ENCODE assay signal across 10 cellular contexts in genomic region chr5:38540348-38540747, GRCh38.
A peak's percentile ranks its signal among the peaks of the same experiment; 100 is the strongest.
DNase-seq lines count a peak whose midpoint lies in the region; ATAC-seq lines count a peak whose summit lies in the region.
"Had no signal": no experiment of that assay in that cellular context is flagged by ENCODE, and none has a peak within 500 bp of the region (broad histone marks: within the 10 kb centered on the region; RNA-seq: fewer than 3 reads in every experiment).

No MANE protein-coding gene starts in this region.

- DNase-seq in C1 segment of cervical spinal cord (lab: John Stamatoyannopoulos, UW): peak in 9 of 14 donors; percentile 3 to 51 (median 29)
- peak; percentile 99 for DNase-seq in NCI-H2107 treated with DMSO at 0.1 percent for 48 hours (lab: John Stamatoyannopoulos, UW; ENCODE audit: unreplicated experiment)
- peak in 49 of 58 donors; percentile 6 to 78 (median 41) for DNase-seq in anterior cingulate cortex (lab: John Stamatoyannopoulos, UW)
- peak; percentile 88 for DNase-seq in medulla oblongata (ENCODE audit: extremely low spot score)
- no peak for DNase-seq in stimulated activated CD8-positive, alpha-beta memory T cell treated with anti-CD3 and anti-CD28 coated beads, Interleukin-4, amount 100 ng/mL, for 48 hours
- no peak for DNase-seq in foreskin melanocyte
- no peak for DNase-seq in NOMO-1 (lab: John Stamatoyannopoulos, UW; ENCODE audit: unreplicated experiment in 2 of 2)
- DNase-seq: brain microvascular endothelial cell, RPMI8226 had no signal

- no peak for ATAC-seq in GM18519 (IDR thresholded peaks at IDR 0.05; ENCODE audit: low FRiP score, unreplicated experiment)

Comparison
In these comparisons a context has a peak if more than half of its experiments do, and no peak if none do; other contexts are left out.
1. DNase-seq: peak in C1 segment of cervical spinal cord (9 of 14), NCI-H2107 treated with DMSO at 0.1 percent for 48 hours (single experiment), anterior cingulate cortex (49 of 58) and medulla oblongata (single experiment); none in stimulated activated CD8-positive, alpha-beta memory T cell treated with anti-CD3 and anti-CD28 coated beads, Interleukin-4, amount 100 ng/mL, for 48 hours (single experiment), foreskin melanocyte (single experiment) and NOMO-1 (0 of 2).